ENCODE assay signal across 8 cellular contexts in the genomic region with DNA sequence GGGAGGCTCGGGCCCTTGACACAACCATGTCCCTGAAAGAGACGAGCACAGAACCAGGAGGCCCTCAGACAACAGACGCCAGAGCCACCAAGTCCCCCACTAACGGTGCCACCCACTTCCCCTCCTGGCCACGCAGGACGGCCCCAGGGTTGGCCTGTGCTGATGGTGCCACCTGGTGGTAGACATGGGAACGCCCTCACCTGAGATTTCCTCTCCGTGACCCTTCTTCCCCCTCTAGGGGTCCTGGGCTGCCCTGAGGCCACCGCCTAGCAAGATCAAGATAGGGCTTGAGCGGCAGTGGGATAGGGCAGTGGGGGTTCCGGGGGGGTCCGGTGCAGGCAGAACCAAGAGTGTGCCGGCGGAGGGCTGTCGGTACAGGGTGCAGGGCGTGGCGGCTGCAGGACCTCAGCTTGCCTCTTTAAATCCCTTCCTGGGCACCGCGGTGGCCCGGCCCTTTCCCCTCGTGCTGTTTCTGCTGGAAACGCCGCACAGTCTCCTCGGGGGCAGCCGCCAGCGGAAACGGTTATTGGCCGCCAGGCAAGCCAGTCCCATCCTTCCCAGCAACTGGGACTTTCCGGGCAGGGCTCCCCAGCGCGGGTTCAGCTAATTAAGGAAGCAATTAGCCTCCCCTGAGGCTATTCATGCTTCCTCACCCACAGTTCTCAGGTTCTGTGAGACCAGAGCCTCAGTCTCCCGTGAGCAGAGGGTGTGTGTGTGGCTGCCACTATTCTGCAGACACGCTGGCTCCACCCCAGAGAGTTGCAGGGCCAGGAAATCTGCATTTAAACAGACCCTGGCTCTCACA.
DNase-seq lines count a peak whose midpoint lies in the region; ATAC-seq and TF ChIP-seq lines count a peak whose summit lies in the region.

No MANE protein-coding gene starts in this region.

- peak overlapping the region; percentile 41 for H3K4me3 ChIP-seq in NT2/D1 (ENCODE audit: insufficient read length, low read depth)
- H3K4me3 ChIP-seq in epithelial cell of esophagus (ENCODE audit: low read length): peak overlapping the region; percentile 46
- peak overlapping the region; percentile 44 for H3K4me3 ChIP-seq in mucosa of stomach (ENCODE audit: low read length)

- peaks cover 15% of the 10 kb centered on the region for H3K4me1 ChIP-seq in NT2/D1 (ENCODE audit: insufficient read depth, insufficient read length)
- H3K4me1 ChIP-seq in mucosa of stomach (ENCODE audit: control insufficient read depth, insufficient read depth, low read length): peaks cover 22% of the 10 kb centered on the region

- H3K9me3 ChIP-seq in NT2/D1 (ENCODE audit: insufficient read depth, low read length) (no peaks in the 10 kb centered on the region), mucosa of stomach (ENCODE audit: control insufficient read depth, low read length) (no peaks in the 10 kb centered on the region)

- peak; percentile 29 for DNase-seq in NCI-H510A treated with DMSO at 0.1 percent for 48 hours (lab: John Stamatoyannopoulos, UW)
- DNase-seq in NCI-H510A (lab: John Stamatoyannopoulos, UW): no peak
- DNase-seq in NT2/D1 (ENCODE audit: low read depth, low spot score): peak; percentile 40
- DNase-seq in activated CD8-positive, alpha-beta memory T cell treated with anti-CD3 and anti-CD28 coated beads, Interleukin-2, amount 50 U/mL, for 4 hours: peak; percentile 88
- DNase-seq in epithelial cell of esophagus (ENCODE audit: low read depth): peak; percentile 50
- peak; percentile 90 for DNase-seq in stimulated activated CD8-positive, alpha-beta memory T cell treated with anti-CD3 and anti-CD28 coated beads, Interleukin-4, amount 100 ng/mL, for 48 hours

- H3K36me3 ChIP-seq in NT2/D1 (ENCODE audit: insufficient read depth, insufficient read length, low read length): no peaks in the 10 kb centered on the region
- no peaks in the 10 kb centered on the region for H3K36me3 ChIP-seq in mucosa of stomach (ENCODE audit: control insufficient read depth, insufficient read depth, low read length)

- ATAC-seq in HG03280 (IDR thresholded peaks at IDR 0.05; ENCODE audit: unreplicated experiment): peak; percentile 71

- peak; percentile 95 for TF ChIP-seq CTCF in epithelial cell of esophagus (IDR thresholded peaks at IDR 0.05; ENCODE audit: insufficient read depth, low read depth, low read length, missing control alignments)

- H3K27me3 ChIP-seq in NT2/D1 (ENCODE audit: insufficient read depth, insufficient read length): peaks cover 17% of the 10 kb centered on the region
- peaks cover 6% of the 10 kb centered on the region for H3K27me3 ChIP-seq in mucosa of stomach (ENCODE audit: control insufficient read depth, insufficient read depth, low read length)

- H3K9ac ChIP-seq in NT2/D1 (ENCODE audit: insufficient read length, low read depth) (peak overlapping the region; percentile 72), mucosa of stomach (ENCODE audit: low read length) (peak overlapping the region; percentile 49)
